In the genomic region with DNA sequence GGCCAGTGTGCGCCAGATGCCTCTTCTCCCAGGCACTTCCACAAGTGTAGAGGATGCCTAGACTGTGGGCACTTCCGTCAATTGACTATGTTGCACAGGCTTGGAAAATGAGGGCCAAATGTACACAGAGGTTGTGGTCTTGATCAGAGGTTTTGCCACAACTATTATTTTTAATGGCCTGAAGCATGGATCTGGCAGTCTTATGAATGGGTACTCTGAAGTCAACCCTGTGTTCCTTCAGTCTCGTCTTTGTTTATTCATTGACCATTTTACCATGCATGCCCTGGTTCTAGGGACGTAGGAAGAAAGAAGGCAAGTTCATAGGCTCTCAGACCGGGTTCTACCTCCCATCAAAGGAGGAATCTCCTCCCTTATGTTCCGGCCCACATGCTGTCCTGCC, we compare ENCODE assay signal across 9 cellular contexts.
"Had no signal": no experiment of that assay in that cellular context is flagged by ENCODE, and none has a peak within 500 bp of the region (broad histone marks: within the 10 kb centered on the region; RNA-seq: fewer than 3 reads in every experiment).

No MANE protein-coding gene starts in this region.

- FAIRE-seq: H1, H54, HTR-8/SVneo, K562 had no signal

- H3K4me2 ChIP-seq: GM23338 had no signal

- H3K4me3 ChIP-seq: GM23338, K562 had no signal

- H2AFZ ChIP-seq: GM23338 had no signal

- DNase-seq: H9, HCEC 1CT, IMR-90, KG1 had no signal
